11 cellular contexts compared by ENCODE assay signal in the genomic region with DNA sequence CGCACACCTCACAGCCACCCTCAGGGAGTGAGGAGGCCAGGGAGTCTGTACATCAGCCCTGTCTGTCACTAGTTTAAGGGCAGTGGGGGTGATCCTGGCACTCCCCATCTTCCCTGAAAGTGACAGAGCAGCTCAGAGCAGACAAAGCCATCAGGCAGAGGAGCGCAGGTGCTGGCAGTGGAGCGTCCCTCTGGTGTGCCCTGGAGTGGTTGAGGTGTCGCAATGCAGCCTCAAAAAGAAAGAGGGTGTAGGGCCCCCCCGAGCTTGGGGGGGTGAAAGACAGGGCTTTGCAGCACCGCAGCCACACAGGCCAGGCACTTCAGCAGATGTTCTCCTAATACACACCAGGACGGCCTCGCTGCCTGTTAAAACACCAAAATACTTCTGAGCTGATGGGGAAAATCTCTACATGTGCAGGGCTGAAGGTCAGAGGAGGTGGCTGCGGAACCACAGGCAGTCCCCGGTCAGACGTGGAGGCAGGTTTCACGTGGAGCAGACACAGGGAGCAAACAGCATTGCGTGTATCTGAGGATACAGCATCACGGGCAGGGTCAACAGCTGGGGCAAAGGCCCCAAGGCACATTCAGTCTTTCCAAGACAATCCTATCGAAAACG.
A peak's percentile ranks its signal among the peaks of the same experiment; 100 is the strongest.
DNase-seq lines count a peak whose midpoint lies in the region; TF ChIP-seq lines count a peak whose summit lies in the region.
"Had no signal": no experiment of that assay in that cellular context is flagged by ENCODE, and none has a peak within 500 bp of the region (broad histone marks: within the 10 kb centered on the region; RNA-seq: fewer than 3 reads in every experiment).

No MANE protein-coding gene starts in this region.

- DNase-seq in H9, result no peak
- peak; percentile 84 for DNase-seq in NCI-H345 (lab: John Stamatoyannopoulos, UW)
- peak; percentile 57 for DNase-seq in activated gamma-delta T cell treated with anti-CD3 and anti-CD28 coated beads, Interleukin-2, amount 50 U/mL, for 16 hours (ENCODE audit: low read depth)
- DNase-seq in epidermal melanocyte (ENCODE audit: insufficient read length, low spot score), result no peak
- DNase-seq in ascending aorta (ENCODE audit: low spot score in 2 of 2), result no peak
- no peak for DNase-seq in ovary
- DNase-seq: dermis blood vessel endothelial cell, NCI-H2029, SHP77 had no signal

- no peak overlapping the region for H4K91ac ChIP-seq in H9 (ENCODE audit: insufficient read length, low read depth, low read length)

- no peaks in the 10 kb centered on the region for H4K20me1 ChIP-seq in H9 (ENCODE audit: control insufficient read depth, insufficient read depth, insufficient read length)

- no peaks in the 10 kb centered on the region for H3K79me2 ChIP-seq in H9 (ENCODE audit: insufficient read depth, low read length)

- H3K27ac Mint-ChIP-seq in H9, result peak overlapping the region in 2 of 3 experiments; percentile 45 to 79; a peak in 2 of 7 replicates

- H2BK120ac ChIP-seq in H9 (ENCODE audit: low read depth, low read length, poor library complexity, severe bottlenecking), result no peak overlapping the region

- WGBS in H9 (ENCODE audit: extremely low coverage, insufficient read length, low lambda C conversion rate), result no CpG with 5 or more reads among the region's 16 CpGs
- 84 to 87% (median 85%) methylated on average over 16 of the region's 16 CpGs for WGBS in ovary, 3 donors

- H3K9me3 Mint-ChIP-seq in H9, result peaks cover 12% of the 10 kb centered on the region in 2 experiments; a peak in 3 of 5 replicates

- H3K18ac ChIP-seq in H9 (ENCODE audit: insufficient read length, low read depth, low read length), result no peak overlapping the region

- H3K4me2 ChIP-seq in H9 (ENCODE audit: insufficient read depth, insufficient read length, low read length), result no peak overlapping the region

- H3K4me1 Mint-ChIP-seq in H9, result peaks cover 25 to 26% of the 10 kb centered on the region in 2 experiments

- no peak for TF ChIP-seq EP300 in ovary (IDR thresholded peaks at IDR 0.05)

- H3K27me3 ChIP-seq in H9 (ENCODE audit: insufficient read depth, low read length) (no peaks in the 10 kb centered on the region), ascending aorta (no peaks in the 10 kb centered on the region), ovary (no peaks in the 10 kb centered on the region)
- H3K27me3 ChIP-seq: suprapubic skin had no signal

- H3K23ac ChIP-seq in H9 (ENCODE audit: insufficient read length, low read depth, low read length), result no peak overlapping the region

- no peak overlapping the region for H4K5ac ChIP-seq in H9 (ENCODE audit: insufficient read length, low read depth, low read length)

- H3K27ac ChIP-seq in H9 (ENCODE audit: insufficient read length, low read depth, low read length) (no peak overlapping the region), skin epidermis (peak overlapping the region in 13 of 21 experiments; percentile 0 to 93 (median 52)), ascending aorta (no peak overlapping the region), ovary (no peak overlapping the region)
- H3K27ac ChIP-seq: suprapubic skin had no signal

- no peak overlapping the region for H3T11ph ChIP-seq in H9 (ENCODE audit: low read length)

- no peak overlapping the region for H3K56ac ChIP-seq in H9 (ENCODE audit: insufficient read length, low read depth, low read length)

- intact Hi-C loops in ascending aorta (cut with DNase I) (no loop called here), ovary (cut with DNase I) (no loop called here)

- TF ChIP-seq CTCF in H9 (conservative IDR thresholded peaks at IDR 0.05) (no peak), ascending aorta (IDR thresholded peaks at IDR 0.05) (no peak), ovary (IDR thresholded peaks at IDR 0.05) (no peak)

- H3K9me3 ChIP-seq in H9 (ENCODE audit: control insufficient read depth, low read depth, low read length) (no peaks in the 10 kb centered on the region), ascending aorta (no peaks in the 10 kb centered on the region), ovary (no peaks in the 10 kb centered on the region)
- H3K9me3 ChIP-seq: suprapubic skin had no signal

- H3K4me3 ChIP-seq in skin epidermis (no peak overlapping the region), ascending aorta (no peak overlapping the region), ovary (no peak overlapping the region)
- H3K4me3 ChIP-seq: suprapubic skin had no signal

- H3K36me3 ChIP-seq in ascending aorta (no peaks in the 10 kb centered on the region), ovary (no peaks in the 10 kb centered on the region)
- H3K36me3 ChIP-seq: suprapubic skin had no signal

- H3K4me3 Mint-ChIP-seq in H9, result no peak overlapping the region

- peaks cover 0 to 16% (median 11%) of the 10 kb centered on the region in 3 experiments; a peak in 3 of 7 replicates for H3K36me3 Mint-ChIP-seq in H9 (ENCODE audit: insufficient read depth in 1 of 3, low read depth in 3 of 3)

- H3K9ac ChIP-seq in H9 (ENCODE audit: extremely low read depth, insufficient read length, low read length), result no peak overlapping the region

- no peak overlapping the region for H2BK20ac ChIP-seq in H9 (ENCODE audit: low read depth, low read length, poor library complexity, severe bottlenecking)

- H3K23me2 ChIP-seq in H9 (ENCODE audit: insufficient read length, low read depth, low read length, poor library complexity, severe bottlenecking), result no peaks in the 10 kb centered on the region

- no peak for TF ChIP-seq POLR2A in ovary (IDR thresholded peaks at IDR 0.05)

- no peak overlapping the region for H2AFZ ChIP-seq in H9 (ENCODE audit: low read length)

- H3K4ac ChIP-seq in H9 (ENCODE audit: low read depth, low read length), result no peak overlapping the region

- H2BK15ac ChIP-seq in H9 (ENCODE audit: low read depth, low read length), result no peak overlapping the region

- H2AK5ac ChIP-seq in H9 (ENCODE audit: insufficient read length, low read length), result no peak overlapping the region

- no peaks in the 10 kb centered on the region for H3K79me1 ChIP-seq in H9 (ENCODE audit: insufficient read depth, low read depth, low read length, poor library complexity, severe bottlenecking)

- no peak overlapping the region for H4K8ac ChIP-seq in H9 (replicated peaks; ENCODE audit: insufficient read length, low read depth, low read length)

- no peak overlapping the region for H2BK12ac ChIP-seq in H9 (ENCODE audit: insufficient read length, low read depth, low read length)

- no peaks in the 10 kb centered on the region for H3K27me3 Mint-ChIP-seq in H9 (ENCODE audit: low read depth)

- H3K14ac ChIP-seq in H9 (ENCODE audit: insufficient read depth, low read length), result no peak overlapping the region

- H2BK5ac ChIP-seq in H9 (ENCODE audit: insufficient read length, low read length), result no peak overlapping the region

- no peaks in the 10 kb centered on the region for H3K4me1 ChIP-seq in H9 (ENCODE audit: insufficient read depth, low read length)
- H3K4me1 ChIP-seq in ascending aorta, result peaks cover 0 to 20% of the 10 kb centered on the region in 2 donors
- no peaks in the 10 kb centered on the region for H3K4me1 ChIP-seq in ovary (ENCODE audit: insufficient read depth)

Comparison
In these comparisons a context has a peak if more than half of its experiments do, and no peak if none do; other contexts are left out.
1. DNase-seq: peak in NCI-H345 (single experiment) and activated gamma-delta T cell treated with anti-CD3 and anti-CD28 coated beads, Interleukin-2, amount 50 U/mL, for 16 hours (single experiment); none in H9 (single experiment), epidermal melanocyte (single experiment), ascending aorta (0 of 2) and ovary (0 of 5).
2. H3K27ac ChIP-seq: peak in skin epidermis (13 of 21); none in H9 (single experiment), ascending aorta (0 of 2) and ovary (0 of 2).